Comparison of ENCODE assay signal across 14 cellular contexts in genomic region chr11:11985016-11985715, GRCh38. TPM values are rescaled to one million over a fixed set of nuclear protein-coding genes. Genes with fewer than 3 reads are reported as not detected.
DNase-seq lines count a peak whose midpoint lies in the region; ATAC-seq and TF ChIP-seq lines count a peak whose summit lies in the region.
"Had no signal": no experiment of that assay in that cellular context is flagged by ENCODE, and none has a peak within 500 bp of the region (broad histone marks: within the 10 kb centered on the region; RNA-seq: fewer than 3 reads in every experiment).

No MANE protein-coding gene starts in this region.

- H3K4me3 ChIP-seq in cardiac muscle cell (no peak overlapping the region), brain microvascular endothelial cell (ENCODE audit: low read depth, low read length) (no peak overlapping the region), right cardiac atrium (ENCODE audit: low read length) (no peak overlapping the region), vagina (no peak overlapping the region)
- H3K4me3 ChIP-seq: GM23338, mucosa of descending colon, testis had no signal

- H3K9me3 ChIP-seq in cardiac muscle cell (ENCODE audit: low read depth), result no peaks in the 10 kb centered on the region
- H3K9me3 ChIP-seq in right cardiac atrium (ENCODE audit: control insufficient read depth, low read length), result no peaks in the 10 kb centered on the region
- H3K9me3 ChIP-seq in vagina, result no peaks in the 10 kb centered on the region
- H3K9me3 ChIP-seq: mucosa of descending colon, testis had no signal

- in situ Hi-C loops in brain microvascular endothelial cell (cut with HindIII; ENCODE audit: low pct_ligation_motif_present, low sequenced_read_pairs), result no loop called here

- H3K27ac ChIP-seq in cardiac muscle cell (peak overlapping the region; percentile 57), brain microvascular endothelial cell (peak overlapping the region; percentile 46), right cardiac atrium (ENCODE audit: low read length) (peak overlapping the region; percentile 51), vagina (peak overlapping the region; percentile 2)
- H3K27ac ChIP-seq: testis had no signal

- WGBS in right cardiac atrium, result 79% methylated on average over 8 of the region's 8 CpGs

- H3K36me3 ChIP-seq in cardiac muscle cell (no peaks in the 10 kb centered on the region), brain microvascular endothelial cell (replicated peaks) (no peaks in the 10 kb centered on the region), vagina (no peaks in the 10 kb centered on the region)

- intact Hi-C loops in cardiac septum (cut with DNase I), result no loop called here
- intact Hi-C loops in right cardiac atrium (cut with DNase I), result no loop called here
- intact Hi-C loops in vagina (cut with DNase I), result no loop called here

- peak in 1 of 2 donors; percentile 28 for ATAC-seq in right cardiac atrium
- no peak for ATAC-seq in HG03280 (IDR thresholded peaks at IDR 0.05; ENCODE audit: unreplicated experiment)
- ATAC-seq: effector memory CD8-positive, alpha-beta T cell; GM23338; mucosa of descending colon had no signal

- DNase-seq in cardiac muscle cell (ENCODE audit: low read depth in 1 of 2, low spot score in 1 of 2) (peak in 1 of 2 donors; percentile 75), cardiac septum (ENCODE audit: low spot score) (no peak), brain microvascular endothelial cell (peak; percentile 64), right cardiac atrium (no peak), vagina (ENCODE audit: extremely low spot score in 2 of 2) (no peak), NCI-H2227 treated with DMSO at 0.1 percent for 48 hours (lab: John Stamatoyannopoulos, UW) (no peak)
- DNase-seq in activated CD4-positive, CD25-positive, alpha-beta regulatory T cell treated with anti-CD3 and anti-CD28 coated beads, Interleukin-2, amount 50 U/mL, for 72 hours, result no peak
- DNase-seq: activated CD8-positive, alpha-beta memory T cell treated with anti-CD3 and anti-CD28 coated beads for 24 hours; effector memory CD8-positive, alpha-beta T cell; mucosa of descending colon; NCI-H1930; testis had no signal

- H3K27me3 ChIP-seq in cardiac muscle cell (no peaks in the 10 kb centered on the region), brain microvascular endothelial cell (replicated peaks) (no peaks in the 10 kb centered on the region), right cardiac atrium (ENCODE audit: control insufficient read depth, insufficient read depth) (no peaks in the 10 kb centered on the region), vagina (no peaks in the 10 kb centered on the region)
- H3K27me3 ChIP-seq: testis had no signal

- TF ChIP-seq POLR2A in vagina (IDR thresholded peaks at IDR 0.05), result no peak

- H3K4me1 ChIP-seq in cardiac muscle cell (ENCODE audit: low read depth) (peaks cover 29% of the 10 kb centered on the region), right cardiac atrium (ENCODE audit: control insufficient read depth, insufficient read depth, low read length) (peaks cover 29% of the 10 kb centered on the region), vagina (peaks cover 37% of the 10 kb centered on the region)

- no peak for TF ChIP-seq CTCF in cardiac muscle cell (IDR thresholded peaks at IDR 0.05; ENCODE audit: low read depth, low read length)
- TF ChIP-seq CTCF in brain microvascular endothelial cell (IDR thresholded peaks at IDR 0.05; ENCODE audit: low read depth, low read length, missing control alignments), result no peak
- no peak for TF ChIP-seq CTCF in vagina (IDR thresholded peaks at IDR 0.05)

RNA-seq across cellular contexts. Expression of gene DKK3, which starts 23.3 kb away (rescaled TPM):
- 180 and 309 TPM in 2 replicates for total RNA-seq in cardiac muscle cell
- polyA plus RNA-seq in cardiac muscle cell, result 226 and 238 TPM in 2 replicates
- total RNA-seq in cardiac septum, result 980 TPM
- total RNA-seq in right cardiac atrium, result 1,000 to 10,000 TPM; 2,567 to 3,299 (median 2,969) TPM
- 2,307 TPM for polyA plus RNA-seq in right cardiac atrium
- 110 TPM for total RNA-seq in vagina

Comparison
In these comparisons a context has a peak if more than half of its experiments do, and no peak if none do; other contexts are left out.
1. H3K27ac ChIP-seq: peak in every context shown above with its lines; median percentile 57 in cardiac muscle cell; 51 in right cardiac atrium; 46 in brain microvascular endothelial cell; 2 in vagina.